ENCODE assay signal across 16 cellular contexts in the genomic region with DNA sequence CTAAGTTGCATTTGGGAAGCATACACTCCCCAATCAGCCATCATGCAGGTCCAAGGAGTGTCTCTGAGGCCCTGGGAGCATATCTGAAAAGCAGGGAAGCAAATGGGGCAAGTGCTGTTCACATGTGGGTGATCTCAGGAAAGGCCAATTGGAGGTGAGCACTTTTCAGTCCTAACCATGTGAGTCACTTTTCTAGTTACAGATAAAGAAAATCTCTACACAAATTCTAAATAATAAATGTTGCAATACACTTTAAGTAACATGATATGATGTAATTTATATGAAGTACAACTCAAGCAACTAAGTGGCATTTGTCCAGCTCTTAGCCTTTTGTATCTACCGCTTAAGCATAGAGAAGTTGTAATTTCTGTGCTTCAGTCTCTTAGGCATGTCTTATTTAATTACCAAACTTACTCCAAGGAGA. TPM values are rescaled to one million over a fixed set of nuclear protein-coding genes. Genes with fewer than 3 reads are reported as not detected.
"Had no signal": no experiment of that assay in that cellular context is flagged by ENCODE, and none has a peak within 500 bp of the region (broad histone marks: within the 10 kb centered on the region; RNA-seq: fewer than 3 reads in every experiment).

No MANE protein-coding gene starts in this region.

- H3K27me3 ChIP-seq: ascending aorta, colonic mucosa, esophagus muscularis mucosa, gastrocnemius medialis, heart left ventricle, tibial nerve had no signal

- H3K36me3 Mint-ChIP-seq: memory B cell; stimulated activated effector memory CD8-positive, alpha-beta T cell treated with anti-CD3 and anti-CD28 coated beads, Interleukin-12 subunit alpha, Interleukin-12 subunit beta, amount 100 ng/mL, for 72 hours had no signal

- H3K27ac ChIP-seq: ascending aorta, colonic mucosa, esophagus muscularis mucosa, heart left ventricle had no signal

- H3K4me1 Mint-ChIP-seq: stimulated activated effector memory CD8-positive, alpha-beta T cell treated with anti-CD3 and anti-CD28 coated beads, Interleukin-12 subunit alpha, Interleukin-12 subunit beta, amount 100 ng/mL, for 72 hours had no signal

- H3K4me3 ChIP-seq: ascending aorta, colonic mucosa, esophagus muscularis mucosa, gastrocnemius medialis, heart left ventricle, tibial nerve had no signal

- H3K27ac Mint-ChIP-seq: memory B cell; natural killer cell treated with Interleukin-12 subunit alpha and Interleukin-12 subunit beta and Interleukin-15 and Interleukin-18, amount 100 ng/mL, for 72 hours; stimulated activated effector memory CD8-positive, alpha-beta T cell treated with anti-CD3 and anti-CD28 coated beads, Interleukin-12 subunit alpha, Interleukin-12 subunit beta, amount 100 ng/mL, for 72 hours had no signal

- H3K4me3 Mint-ChIP-seq: memory B cell; natural killer cell treated with Interleukin-12 subunit alpha and Interleukin-12 subunit beta and Interleukin-15 and Interleukin-18, amount 100 ng/mL, for 72 hours; stimulated activated effector memory CD8-positive, alpha-beta T cell treated with anti-CD3 and anti-CD28 coated beads, Interleukin-12 subunit alpha, Interleukin-12 subunit beta, amount 100 ng/mL, for 72 hours had no signal

- H3K27me3 Mint-ChIP-seq: memory B cell had no signal

- H3K36me3 ChIP-seq: ascending aorta, colonic mucosa, esophagus muscularis mucosa, gastrocnemius medialis, heart left ventricle, tibial nerve had no signal

- H3K4me1 ChIP-seq: ascending aorta, colonic mucosa, esophagus muscularis mucosa had no signal

- ATAC-seq: gastrocnemius medialis; heart left ventricle; natural killer cell treated with Interleukin-12 subunit alpha and Interleukin-12 subunit beta and Interleukin-15 and Interleukin-18, amount 100 ng/mL, for 72 hours; stimulated activated effector memory CD8-positive, alpha-beta T cell treated with anti-CD3 and anti-CD28 coated beads, Interleukin-12 subunit alpha, Interleukin-12 subunit beta, amount 100 ng/mL, for 72 hours had no signal

- DNase-seq: activated CD4-positive, CD25-positive, alpha-beta regulatory T cell treated with anti-CD3 and anti-CD28 coated beads, Interleukin-2, amount 50 U/mL, for 72 hours; activated naive CD4-positive, alpha-beta T cell; colonic mucosa; gastrocnemius medialis; heart left ventricle; left cardiac atrium; nucleus accumbens; posterior cingulate gyrus had no signal

- H3K9me3 ChIP-seq: ascending aorta, colonic mucosa, esophagus muscularis mucosa, gastrocnemius medialis, tibial nerve had no signal

RNA-seq across cellular contexts. Expression of a gene that starts 18.4 kb away (rescaled TPM):
- total RNA-seq: activated CD8-positive, alpha-beta memory T cell treated with anti-CD3 and anti-CD28 coated beads for 36 hours; cardiac septum; gastrocnemius medialis; natural killer cell treated with Interleukin-12 subunit alpha and Interleukin-12 subunit beta and Interleukin-15 and Interleukin-18, amount 100 ng/mL, for 72 hours had no signal
- polyA plus RNA-seq: heart left ventricle had no signal
